ENCODE assay signal across 8 cellular contexts in genomic region chr3:116140100-116140689, GRCh38.
DNase-seq lines count a peak whose midpoint lies in the region; ATAC-seq, FAIRE-seq and TF ChIP-seq lines count a peak whose summit lies in the region.

No MANE protein-coding gene starts in this region.

- 36% methylated on average over 5 of the region's 5 CpGs for WGBS in A549 (ENCODE audit: missing lambda C conversion rate)
- 36 to 41% methylated on average over 5 of the region's 5 CpGs for WGBS in upper lobe of left lung, 2 donors

- DNase-seq in A549 (ENCODE audit: low read depth in 1 of 2, low spot score in 1 of 2) = peak in 1 of 2 experiments; percentile 10
- peak; percentile 31 for DNase-seq in SKM-1 treated with dmso at 0.1 percent for 144 hours (lab: John Stamatoyannopoulos, UW; ENCODE audit: unreplicated experiment)
- DNase-seq in germinal center (ENCODE audit: low spot score) = peak; percentile 5
- DNase-seq in upper lobe of left lung = no peak
- DNase-seq in T-helper 17 cell = no peak

- TF ChIP-seq POLR2A in A549 (IDR thresholded peaks at IDR 0.05; ENCODE audit: low read length) (no peak), upper lobe of left lung (IDR thresholded peaks at IDR 0.05) (no peak)

- ATAC-seq in A549 = no peak
- peak; percentile 42 for ATAC-seq in GM18508 (IDR thresholded peaks at IDR 0.05; ENCODE audit: insufficient read depth, unreplicated experiment)
- ATAC-seq in upper lobe of left lung (ENCODE audit: low FRiP score in 2 of 2) = no peak
- ATAC-seq in T-helper 17 cell = no peak
- no peak for ATAC-seq in HG03108 (IDR thresholded peaks at IDR 0.05; ENCODE audit: unreplicated experiment)

- no peak overlapping the region for H3K4me2 ChIP-seq in A549

- H3K27ac ChIP-seq in A549 = no peak overlapping the region
- H3K27ac ChIP-seq in upper lobe of left lung = no peak overlapping the region

- H3K4me1 Mint-ChIP-seq in T-helper 17 cell = no peaks in the 10 kb centered on the region

- CTCF ChIA-PET in A549 (lab: Yijun Ruan, JAX) = interaction anchor here (0.9 kb wide), 1 partner anchor 14 kb away, joined by 3 read pairs; no protein-coding TSS in a partner anchor

- H3K27ac Mint-ChIP-seq in T-helper 17 cell = no peak overlapping the region

- peak; percentile 63 for TF ChIP-seq CTCF in A549 (IDR thresholded peaks at IDR 0.05)
- TF ChIP-seq CTCF in LNCAP (IDR thresholded peaks at IDR 0.05) = peak; percentile 83
- TF ChIP-seq CTCF in upper lobe of left lung (IDR thresholded peaks at IDR 0.05) = peak in 5 of 6 experiments; percentile 68 to 73 (median 69)

- no peaks in the 10 kb centered on the region for H3K27me3 ChIP-seq in upper lobe of left lung

- no peak for TF ChIP-seq EP300 in A549 (IDR thresholded peaks at IDR 0.05)
- no peak for TF ChIP-seq EP300 in upper lobe of left lung (IDR thresholded peaks at IDR 0.05)

- H3K4me3 ChIP-seq in A549 = no peak overlapping the region
- H3K4me3 ChIP-seq in upper lobe of left lung = no peak overlapping the region

- H3K4me1 ChIP-seq in A549 (no peaks in the 10 kb centered on the region), upper lobe of left lung (peaks cover 0 to 8% (median 3%) of the 10 kb centered on the region in 4 donors)

- H3K36me3 Mint-ChIP-seq in T-helper 17 cell (ENCODE audit: low read depth) = no peaks in the 10 kb centered on the region

- no peaks in the 10 kb centered on the region for H3K27me3 Mint-ChIP-seq in T-helper 17 cell

- peak; percentile 46 for FAIRE-seq in A549 (lab: Jason Lieb, UNC)

- no peaks in the 10 kb centered on the region for H3K36me3 ChIP-seq in upper lobe of left lung

- H3K9me3 ChIP-seq in A549 (peaks cover 1% of the 10 kb centered on the region; the same call in 2 of the 3 replicates), upper lobe of left lung (peaks cover 0 to 1% (median under 1%) of the 10 kb centered on the region in 4 donors), T-helper 17 cell (ENCODE audit: control insufficient read depth, low read length, poor library complexity, severe bottlenecking) (no peaks in the 10 kb centered on the region)

- no peak overlapping the region for H3K4me3 Mint-ChIP-seq in T-helper 17 cell

- peak; percentile 56 to 57 for TF ChIP-seq RAD21 in A549 (conservative IDR thresholded peaks at IDR 0.05 in 1 of 2, IDR thresholded peaks at IDR 0.05 in 1 of 2)

- POLR2A ChIA-PET in A549 (lab: Yijun Ruan, JAX) = no interaction called here

TF ChIP-seq in A549, 52 proteins besides CTCF, POLR2A, EP300 and RAD21:
- TF ChIP-seq HOXB13 (CRISPR knock-in tag; IDR thresholded peaks at IDR 0.05; ENCODE audit: low read depth) (no peak), SMC3 (IDR thresholded peaks at IDR 0.05) (peak; percentile 70)
TF ChIP-seq in A549: peak in this region for 1.

Comparison
In these comparisons a context has a peak if more than half of its experiments do, and no peak if none do; other contexts are left out.
1. DNase-seq: peak in SKM-1 treated with dmso at 0.1 percent for 144 hours (single experiment) and germinal center (single experiment); none in upper lobe of left lung (0 of 2) and T-helper 17 cell (0 of 3).
2. Peak in every context shown above with its lines, with median percentiles within 50 percentile points of each other: CTCF ChIP-seq.